In the genomic region with DNA sequence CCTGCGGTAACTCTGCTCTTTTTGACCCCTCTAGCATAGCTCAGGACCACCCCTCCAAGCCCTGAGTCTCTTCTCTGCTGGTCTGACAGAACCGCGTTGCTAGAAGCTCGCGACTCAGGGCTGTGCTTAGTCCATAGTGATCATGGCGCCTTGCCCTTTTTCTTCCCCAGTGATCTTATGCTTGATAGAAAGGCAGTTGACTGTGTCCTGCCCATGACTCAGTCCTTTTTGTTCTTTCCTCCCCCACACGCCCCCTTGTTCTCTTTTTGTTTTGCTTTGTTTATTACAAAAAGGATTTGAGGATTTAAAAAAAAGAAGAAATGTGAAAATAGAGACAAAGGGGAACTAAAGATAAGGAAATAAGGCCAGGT, we compare ENCODE assay signal across 23 cellular contexts. TPM values are rescaled to one million over a fixed set of nuclear protein-coding genes. Genes with fewer than 3 reads are reported as not detected.
DNase-seq lines count a peak whose midpoint lies in the region; ATAC-seq and TF ChIP-seq lines count a peak whose summit lies in the region.
"Had no signal": no experiment of that assay in that cellular context is flagged by ENCODE, and none has a peak within 500 bp of the region (broad histone marks: within the 10 kb centered on the region; RNA-seq: fewer than 3 reads in every experiment).

No MANE protein-coding gene starts in this region.

- H3K79me1 ChIP-seq in H9 (ENCODE audit: insufficient read depth, low read depth, low read length, poor library complexity, severe bottlenecking): no peaks in the 10 kb centered on the region

- DNase-seq in activated CD4-positive, alpha-beta T cell treated with anti-CD3 and anti-CD28 coated beads for 36 hours: no peak
- DNase-seq in activated CD4-positive, alpha-beta T cell treated with anti-CD3 and anti-CD28 coated beads, Interleukin-2, amount 10 ng/mL, durations not matched to agents 24 days and 14 days: no peak
- DNase-seq in H9: no peak
- no peak for DNase-seq in activated CD4-positive, alpha-beta memory T cell treated with anti-CD3 and anti-CD28 coated beads, Interleukin-2, amount 10 ng/mL, durations not matched to agents 7 days and 5 days
- peak; percentile 40 for DNase-seq in posterior vena cava (ENCODE audit: low spot score)
- no peak for DNase-seq in transverse colon
- DNase-seq in NCI-H1694 (lab: John Stamatoyannopoulos, UW): no peak
- no peak for DNase-seq in NCI-H2029 treated with DMSO at 0.1 percent for 48 hours (lab: John Stamatoyannopoulos, UW)
- DNase-seq: activated T-cell treated with anti-CD3 and anti-CD28 coated beads, Interleukin-2, amount 50 U/mL, for 1 hour; dorsolateral prefrontal cortex; erythroblast; mesendoderm; NCI-H187 treated with DMSO at 0.1 percent for 48 hours; nephron progenitor cell; stimulated activated CD4-positive, alpha-beta T cell treated with anti-CD3 and anti-CD28 coated beads, Interleukin-2, amount 100 ng/mL, for 48 hours; SW 1271; upper lobe of left lung had no signal

- no peak overlapping the region for H4K8ac ChIP-seq in H9 (replicated peaks; ENCODE audit: insufficient read length, low read depth, low read length)

- CTCF ChIA-PET in activated CD4-positive, alpha-beta T cell treated with anti-CD3 and anti-CD28 coated beads for 36 hours (lab: Charles Lee): interaction anchor here (1.3 kb wide), 1 partner anchor 70 kb away, joined by 5 read pairs; no protein-coding TSS in a partner anchor
- CTCF ChIA-PET in activated CD4-positive, alpha-beta memory T cell treated with anti-CD3 and anti-CD28 coated beads, Interleukin-2, amount 10 ng/mL, durations not matched to agents 7 days and 5 days (lab: Charles Lee): no interaction called here

- no peak for TF ChIP-seq POLR2A in transverse colon (IDR thresholded peaks at IDR 0.05)

- H2AK5ac ChIP-seq in H9 (ENCODE audit: insufficient read length, low read length): no peak overlapping the region

- no peak for TF ChIP-seq CTCF in H9 (conservative IDR thresholded peaks at IDR 0.05)
- no peak for TF ChIP-seq CTCF in transverse colon (IDR thresholded peaks at IDR 0.05)

- no peak overlapping the region for H2BK20ac ChIP-seq in H9 (ENCODE audit: low read depth, low read length, poor library complexity, severe bottlenecking)

- H3K36me3 ChIP-seq in transverse colon: peaks cover 0 to 36% (median 13%) of the 10 kb centered on the region in 4 donors

- no peak overlapping the region for H3K4me3 Mint-ChIP-seq in activated CD4-positive, alpha-beta T cell treated with anti-CD3 and anti-CD28 coated beads for 36 hours
- H3K4me3 Mint-ChIP-seq in activated CD4-positive, alpha-beta T cell treated with anti-CD3 and anti-CD28 coated beads, Interleukin-2, amount 10 ng/mL, durations not matched to agents 24 days and 14 days: no peak overlapping the region
- no peak overlapping the region for H3K4me3 Mint-ChIP-seq in H9
- no peak overlapping the region for H3K4me3 Mint-ChIP-seq in activated CD4-positive, alpha-beta memory T cell treated with anti-CD3 and anti-CD28 coated beads, Interleukin-2, amount 10 ng/mL, durations not matched to agents 7 days and 5 days
- H3K4me3 Mint-ChIP-seq: nephron progenitor cell had no signal

- in situ Hi-C loops in transverse colon (cut with MboI; ENCODE audit: low pct_ligation_motif_present in 1 of 4, low pct_unique_long_range_greater_than_20kb in 1 of 4, low sequenced_read_pairs in 3 of 4): no loop called here

- TF ChIP-seq EP300 in transverse colon (IDR thresholded peaks at IDR 0.05; ENCODE audit: low read depth): no peak

- H3K4ac ChIP-seq in H9 (ENCODE audit: low read depth, low read length): no peak overlapping the region

- H3K14ac ChIP-seq in H9 (ENCODE audit: insufficient read depth, low read length): no peak overlapping the region; the same call in 1 of the 2 replicates

- H3K23ac ChIP-seq in H9 (ENCODE audit: insufficient read length, low read depth, low read length): no peak overlapping the region

- no peak overlapping the region for H3K9ac ChIP-seq in H9 (ENCODE audit: extremely low read depth, insufficient read length, low read length)

- no peak for ATAC-seq in activated CD4-positive, alpha-beta T cell treated with anti-CD3 and anti-CD28 coated beads for 36 hours
- ATAC-seq: A549, HCT116, HepG2 had no signal

- H3K9me3 ChIP-seq in H9 (ENCODE audit: control insufficient read depth, low read depth, low read length) (no peaks in the 10 kb centered on the region), transverse colon (no peaks in the 10 kb centered on the region)
- H3K9me3 ChIP-seq: A549, adrenal gland, upper lobe of left lung had no signal

- H3K27me3 ChIP-seq in H9 (ENCODE audit: insufficient read depth, low read length) (no peaks in the 10 kb centered on the region), transverse colon (no peaks in the 10 kb centered on the region)
- H3K27me3 ChIP-seq: adrenal gland, dorsolateral prefrontal cortex, upper lobe of left lung had no signal

- H4K91ac ChIP-seq in H9 (ENCODE audit: insufficient read length, low read depth, low read length): no peak overlapping the region

- H3K27ac Mint-ChIP-seq in activated CD4-positive, alpha-beta T cell treated with anti-CD3 and anti-CD28 coated beads for 36 hours: peak overlapping the region; percentile 40
- no peak overlapping the region for H3K27ac Mint-ChIP-seq in activated CD4-positive, alpha-beta T cell treated with anti-CD3 and anti-CD28 coated beads, Interleukin-2, amount 10 ng/mL, durations not matched to agents 24 days and 14 days
- peak overlapping the region in 2 of 3 experiments; percentile 33 to 91; a peak in 3 of 7 replicates for H3K27ac Mint-ChIP-seq in H9
- peak overlapping the region; percentile 3 for H3K27ac Mint-ChIP-seq in activated CD4-positive, alpha-beta memory T cell treated with anti-CD3 and anti-CD28 coated beads, Interleukin-2, amount 10 ng/mL, durations not matched to agents 7 days and 5 days
- H3K27ac Mint-ChIP-seq: nephron progenitor cell, progenitor cell of endocrine pancreas had no signal

- H3K9me3 Mint-ChIP-seq in activated CD4-positive, alpha-beta T cell treated with anti-CD3 and anti-CD28 coated beads for 36 hours (ENCODE audit: low read depth): no peaks in the 10 kb centered on the region
- no peaks in the 10 kb centered on the region for H3K9me3 Mint-ChIP-seq in activated CD4-positive, alpha-beta T cell treated with anti-CD3 and anti-CD28 coated beads, Interleukin-2, amount 10 ng/mL, durations not matched to agents 24 days and 14 days
- H3K9me3 Mint-ChIP-seq in H9: no peaks in the 10 kb centered on the region; a peak in 1 of 5 replicates
- H3K9me3 Mint-ChIP-seq in activated CD4-positive, alpha-beta memory T cell treated with anti-CD3 and anti-CD28 coated beads, Interleukin-2, amount 10 ng/mL, durations not matched to agents 7 days and 5 days: no peaks in the 10 kb centered on the region
- H3K9me3 Mint-ChIP-seq: nephron progenitor cell had no signal

- H3K56ac ChIP-seq in H9 (ENCODE audit: insufficient read length, low read depth, low read length): no peak overlapping the region

- no peak overlapping the region for H2AFZ ChIP-seq in H9 (ENCODE audit: low read length)

- H3K27ac ChIP-seq in H9 (ENCODE audit: insufficient read length, low read depth, low read length) (no peak overlapping the region), transverse colon (no peak overlapping the region)
- H3K27ac ChIP-seq: A549, adrenal gland had no signal

- H3K4me2 ChIP-seq in H9 (ENCODE audit: insufficient read depth, insufficient read length, low read length): no peak overlapping the region
- H3K4me2 ChIP-seq: A549 had no signal

- no peaks in the 10 kb centered on the region for H3K27me3 Mint-ChIP-seq in activated CD4-positive, alpha-beta T cell treated with anti-CD3 and anti-CD28 coated beads for 36 hours
- no peaks in the 10 kb centered on the region for H3K27me3 Mint-ChIP-seq in activated CD4-positive, alpha-beta T cell treated with anti-CD3 and anti-CD28 coated beads, Interleukin-2, amount 10 ng/mL, durations not matched to agents 24 days and 14 days
- no peaks in the 10 kb centered on the region for H3K27me3 Mint-ChIP-seq in H9 (ENCODE audit: low read depth)
- no peaks in the 10 kb centered on the region for H3K27me3 Mint-ChIP-seq in activated CD4-positive, alpha-beta memory T cell treated with anti-CD3 and anti-CD28 coated beads, Interleukin-2, amount 10 ng/mL, durations not matched to agents 7 days and 5 days
- H3K27me3 Mint-ChIP-seq: progenitor cell of endocrine pancreas had no signal

- H3K4me1 Mint-ChIP-seq in activated CD4-positive, alpha-beta T cell treated with anti-CD3 and anti-CD28 coated beads for 36 hours: peaks cover 74% of the 10 kb centered on the region
- peaks cover 79% of the 10 kb centered on the region for H3K4me1 Mint-ChIP-seq in activated CD4-positive, alpha-beta T cell treated with anti-CD3 and anti-CD28 coated beads, Interleukin-2, amount 10 ng/mL, durations not matched to agents 24 days and 14 days
- peaks cover 3 to 6% of the 10 kb centered on the region in 2 experiments; a peak in 3 of 4 replicates for H3K4me1 Mint-ChIP-seq in H9
- H3K4me1 Mint-ChIP-seq in activated CD4-positive, alpha-beta memory T cell treated with anti-CD3 and anti-CD28 coated beads, Interleukin-2, amount 10 ng/mL, durations not matched to agents 7 days and 5 days: peaks cover 70% of the 10 kb centered on the region

- H4K20me1 ChIP-seq in H9 (ENCODE audit: control insufficient read depth, insufficient read depth, insufficient read length): no peaks in the 10 kb centered on the region

- H3T11ph ChIP-seq in H9 (ENCODE audit: low read length): no peak overlapping the region

- no peak overlapping the region for H3K18ac ChIP-seq in H9 (ENCODE audit: insufficient read length, low read depth, low read length)

- H2BK5ac ChIP-seq in H9 (ENCODE audit: insufficient read length, low read length): no peak overlapping the region

- no peak overlapping the region for H2BK12ac ChIP-seq in H9 (ENCODE audit: insufficient read length, low read depth, low read length)

- H3K4me1 ChIP-seq in H9 (ENCODE audit: insufficient read depth, low read length) (no peaks in the 10 kb centered on the region), transverse colon (no peaks in the 10 kb centered on the region)
- H3K4me1 ChIP-seq: A549, adrenal gland had no signal

- H2BK15ac ChIP-seq in H9 (ENCODE audit: low read depth, low read length): no peak overlapping the region

- H2BK120ac ChIP-seq in H9 (ENCODE audit: low read depth, low read length, poor library complexity, severe bottlenecking): no peak overlapping the region

- WGBS in H9 (ENCODE audit: extremely low coverage, insufficient read length, low lambda C conversion rate): no CpG with 5 or more reads among the region's 7 CpGs
- 71 to 90% methylated on average over 1 to 7 of the region's 7 CpGs for WGBS in transverse colon (ENCODE audit: low coverage in 1 of 2), 2 donors

- H3K36me3 Mint-ChIP-seq in activated CD4-positive, alpha-beta T cell treated with anti-CD3 and anti-CD28 coated beads for 36 hours (ENCODE audit: low read depth): peaks cover 64% of the 10 kb centered on the region
- H3K36me3 Mint-ChIP-seq in activated CD4-positive, alpha-beta T cell treated with anti-CD3 and anti-CD28 coated beads, Interleukin-2, amount 10 ng/mL, durations not matched to agents 24 days and 14 days (ENCODE audit: low read depth): peaks cover 81% of the 10 kb centered on the region
- H3K36me3 Mint-ChIP-seq in H9 (ENCODE audit: insufficient read depth in 1 of 3, low read depth in 3 of 3): peaks cover 4 to 43% (median 21%) of the 10 kb centered on the region in 3 experiments; a peak in 6 of 7 replicates
- peaks cover 82% of the 10 kb centered on the region for H3K36me3 Mint-ChIP-seq in activated CD4-positive, alpha-beta memory T cell treated with anti-CD3 and anti-CD28 coated beads, Interleukin-2, amount 10 ng/mL, durations not matched to agents 7 days and 5 days (ENCODE audit: low read depth)

- POLR2A ChIA-PET in activated CD4-positive, alpha-beta T cell treated with anti-CD3 and anti-CD28 coated beads for 36 hours (lab: Charles Lee): no interaction called here
- POLR2A ChIA-PET in activated CD4-positive, alpha-beta memory T cell treated with anti-CD3 and anti-CD28 coated beads, Interleukin-2, amount 10 ng/mL, durations not matched to agents 7 days and 5 days (lab: Charles Lee): interaction anchor here (1.1 kb wide), 1 partner anchor 11 kb away, joined by 5 read pairs; no protein-coding TSS in a partner anchor

- H4K5ac ChIP-seq in H9 (ENCODE audit: insufficient read length, low read depth, low read length): no peak overlapping the region

- intact Hi-C loops in activated CD4-positive, alpha-beta T cell treated with anti-CD3 and anti-CD28 coated beads for 36 hours (cut with DNase I, micrococcal nuclease): no loop called here
- intact Hi-C loops in activated CD4-positive, alpha-beta T cell treated with anti-CD3 and anti-CD28 coated beads, Interleukin-2, amount 10 ng/mL, durations not matched to agents 24 days and 14 days (cut with micrococcal nuclease): no loop called here
- intact Hi-C loops in posterior vena cava (cut with DNase I) (no loop called here), transverse colon (cut with DNase I; ENCODE audit: low total_unique reads) (no loop called here)

- H3K79me2 ChIP-seq in H9 (ENCODE audit: insufficient read depth, low read length): no peaks in the 10 kb centered on the region

- H3K23me2 ChIP-seq in H9 (ENCODE audit: insufficient read length, low read depth, low read length, poor library complexity, severe bottlenecking): no peaks in the 10 kb centered on the region

- no peak overlapping the region for H3K4me3 ChIP-seq in transverse colon
- H3K4me3 ChIP-seq: A549, adrenal gland, dorsolateral prefrontal cortex, skin epidermis, upper lobe of left lung had no signal

RNA-seq across cellular contexts. Expression of a gene that starts 17.5 kb away (rescaled TPM):
- 10 to 100 TPM; 13.1 to 13.3 TPM for total RNA-seq in activated CD4-positive, alpha-beta T cell treated with anti-CD3 and anti-CD28 coated beads for 36 hours
- 18.4 and 19.8 TPM in 2 replicates for total RNA-seq in activated CD4-positive, alpha-beta T cell treated with anti-CD3 and anti-CD28 coated beads, Interleukin-2, amount 10 ng/mL, durations not matched to agents 24 days and 14 days
- total RNA-seq in H9 (2021) (8.7 and 12.4 TPM in 2 replicates), posterior vena cava (10 to 100 TPM; 11.5 to 21.8 TPM), transverse colon (10 to 100 TPM; 18.4 to 51.3 (median 32.9) TPM)
- 10 to 100 TPM; 37.8 to 38.7 TPM for total RNA-seq in activated CD4-positive, alpha-beta memory T cell treated with anti-CD3 and anti-CD28 coated beads, Interleukin-2, amount 10 ng/mL, durations not matched to agents 7 days and 5 days

RNA-seq across cellular contexts. Expression of a gene that starts 18.9 kb away (rescaled TPM):
- under 1 TPM; 0.14 to 0.19 TPM for total RNA-seq in activated CD4-positive, alpha-beta T cell treated with anti-CD3 and anti-CD28 coated beads for 36 hours
- 0.16 and 0.17 TPM in 2 replicates for total RNA-seq in activated CD4-positive, alpha-beta T cell treated with anti-CD3 and anti-CD28 coated beads, Interleukin-2, amount 10 ng/mL, durations not matched to agents 24 days and 14 days
- total RNA-seq in H9 (2021) (8.1 and 8.7 TPM in 2 replicates), posterior vena cava (under 1 TPM; 0.38 to 0.74 TPM), transverse colon (under 1 TPM in 3 of 4 donors, not detected in 1; under 0.01 to 0.20 (median 0.16) TPM)
- not detected for total RNA-seq in activated CD4-positive, alpha-beta memory T cell treated with anti-CD3 and anti-CD28 coated beads, Interleukin-2, amount 10 ng/mL, durations not matched to agents 7 days and 5 days
- total RNA-seq: HepG2 had no signal

RNA-seq across cellular contexts. Expression of a gene that starts 56.8 kb away (rescaled TPM):
- 10 to 100 TPM; 51.6 to 69.0 TPM for total RNA-seq in activated CD4-positive, alpha-beta T cell treated with anti-CD3 and anti-CD28 coated beads for 36 hours
- total RNA-seq in activated CD4-positive, alpha-beta T cell treated with anti-CD3 and anti-CD28 coated beads, Interleukin-2, amount 10 ng/mL, durations not matched to agents 24 days and 14 days: 47.4 and 49.5 TPM in 2 replicates
- total RNA-seq in H9 (2021): 68.4 and 71.3 TPM in 2 replicates
- 10 to 100 TPM; 27.1 TPM for total RNA-seq in activated CD4-positive, alpha-beta memory T cell treated with anti-CD3 and anti-CD28 coated beads, Interleukin-2, amount 10 ng/mL, durations not matched to agents 7 days and 5 days
- total RNA-seq in posterior vena cava: 10 to 100 TPM; 19.6 to 19.9 TPM
- total RNA-seq in transverse colon: 10 to 100 TPM; 24.7 to 51.9 (median 42.3) TPM
- total RNA-seq: HepG2 had no signal
